In genomic region chr1:178360421-178360820, GRCh38 we compare ENCODE assay signal across 28 cellular contexts.
"Had no signal": no experiment of that assay in that cellular context is flagged by ENCODE, and none has a peak within 500 bp of the region (broad histone marks: within the 10 kb centered on the region; RNA-seq: fewer than 3 reads in every experiment).

No MANE protein-coding gene starts in this region.

- DNase-seq: dermis blood vessel endothelial cell; effector memory CD4-positive, alpha-beta T cell; erythroblast; foreskin melanocyte; glutamatergic neuron; hypothalamus; immature natural killer cell; islet precursor cell; left ventricle myocardium superior; lower lobe of right lung; natural killer cell; pancreas; stimulated activated CD4-positive, alpha-beta T cell treated with anti-CD3 and anti-CD28 coated beads, Interleukin-12 subunit alpha, Interleukin-12 subunit beta, amount 100 ng/mL, for 4 hours; stimulated activated CD4-positive, alpha-beta T cell treated with anti-CD3 and anti-CD28 coated beads, Interleukin-1b, Interleukin-23, amount 100 ng/mL, for 48 hours; stimulated activated CD4-positive, alpha-beta T cell treated with anti-CD3 and anti-CD28 coated beads, Interleukin-4, amount 100 ng/mL, for 1 hour; stimulated activated CD8-positive, alpha-beta memory T cell treated with anti-CD3 and anti-CD28 coated beads, Interleukin-4, amount 100 ng/mL, for 48 hours; stimulated activated naive CD4-positive, alpha-beta T cell; stimulated activated naive CD8-positive, alpha-beta T cell treated with anti-CD3 and anti-CD28 coated beads, Interleukin-15, amount 100 ng/mL, for 72 hours; thyroid gland had no signal

- H3K36me3 Mint-ChIP-seq: immature natural killer cell, memory B cell, natural killer cell, type B pancreatic cell had no signal

- H3K4me2 ChIP-seq: smooth muscle cell had no signal

- H3K4me1 Mint-ChIP-seq: central memory CD8-positive, alpha-beta T cell; immature natural killer cell; memory B cell; natural killer cell; stimulated activated naive CD8-positive, alpha-beta T cell treated with anti-CD3 and anti-CD28 coated beads, Interleukin-15, amount 100 ng/mL, for 72 hours had no signal

- H3K27ac Mint-ChIP-seq: immature natural killer cell; memory B cell; natural killer cell; stimulated activated naive CD8-positive, alpha-beta T cell treated with anti-CD3 and anti-CD28 coated beads, Interleukin-15, amount 100 ng/mL, for 72 hours; type B pancreatic cell had no signal

- H3K9me3 Mint-ChIP-seq: central memory CD8-positive, alpha-beta T cell; immature natural killer cell; memory B cell; natural killer cell; stimulated activated naive CD8-positive, alpha-beta T cell treated with anti-CD3 and anti-CD28 coated beads, Interleukin-15, amount 100 ng/mL, for 72 hours; type B pancreatic cell had no signal

- H3K27ac ChIP-seq: coronary artery, lower lobe of right lung, neutrophil, right atrium auricular region, thyroid gland had no signal

- ATAC-seq: left ventricle myocardium superior; lower lobe of right lung; natural killer cell; sciatic nerve; stimulated activated naive CD8-positive, alpha-beta T cell treated with anti-CD3 and anti-CD28 coated beads, Interleukin-15, amount 100 ng/mL, for 72 hours had no signal

- H3K9me3 ChIP-seq: lower lobe of right lung, neutrophil, pancreas, right atrium auricular region, thyroid gland had no signal

- H3K27me3 Mint-ChIP-seq: memory B cell; stimulated activated naive CD8-positive, alpha-beta T cell treated with anti-CD3 and anti-CD28 coated beads, Interleukin-15, amount 100 ng/mL, for 72 hours; type B pancreatic cell had no signal

- H3K4me1 ChIP-seq: lower lobe of right lung, thyroid gland had no signal

- H3K4me3 Mint-ChIP-seq: central memory CD8-positive, alpha-beta T cell; immature natural killer cell; memory B cell; natural killer cell; neural crest cell; stimulated activated naive CD8-positive, alpha-beta T cell treated with anti-CD3 and anti-CD28 coated beads, Interleukin-15, amount 100 ng/mL, for 72 hours; type B pancreatic cell had no signal

- H3K36me3 ChIP-seq: lower lobe of right lung, neutrophil, pancreas, right atrium auricular region, thyroid gland had no signal

- H3K27me3 ChIP-seq: neutrophil, pancreas, right atrium auricular region, thyroid gland had no signal

- H3K4me3 ChIP-seq: coronary artery, lower lobe of right lung, pancreas, right atrium auricular region, smooth muscle cell, thyroid gland had no signal
